8 cellular contexts compared by ENCODE assay signal in the genomic region with DNA sequence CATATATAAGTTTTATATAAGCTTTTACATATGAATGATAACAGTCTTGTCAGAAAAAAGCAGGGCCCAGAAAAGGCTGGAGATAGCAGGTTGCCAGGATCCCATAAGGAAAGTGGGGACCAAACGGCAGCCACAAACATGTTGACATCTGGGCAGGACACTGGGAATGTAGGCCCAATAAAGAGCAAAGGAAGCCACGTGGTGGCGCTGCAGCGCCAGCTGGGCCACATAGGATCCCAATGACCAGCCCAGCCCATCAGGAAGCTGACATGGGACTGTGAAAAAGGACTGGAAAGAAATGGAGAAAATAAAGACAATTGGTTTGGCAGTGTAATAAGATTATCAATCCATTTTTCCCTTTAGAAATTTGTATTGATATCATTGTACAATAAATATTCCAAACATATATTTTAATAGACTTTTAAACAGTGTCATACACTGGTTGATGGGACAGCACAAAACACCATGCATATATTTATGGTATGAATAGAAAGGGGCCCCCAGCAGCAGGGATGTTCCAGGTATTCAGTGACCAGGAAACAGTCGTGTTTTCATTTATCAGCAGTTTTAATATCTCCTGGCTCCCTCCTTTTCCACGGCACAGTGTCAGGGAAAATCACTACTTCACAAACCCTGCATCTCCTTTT.
A peak's percentile ranks its signal among the peaks of the same experiment; 100 is the strongest.
DNase-seq lines count a peak whose midpoint lies in the region; ATAC-seq and TF ChIP-seq lines count a peak whose summit lies in the region.

No MANE protein-coding gene starts in this region.

- no peaks in the 10 kb centered on the region for H3K36me3 ChIP-seq in breast epithelium
- no peaks in the 10 kb centered on the region for H3K36me3 ChIP-seq in kidney epithelial cell (ENCODE audit: control insufficient read depth, insufficient read depth, low read length)

- H3K4me3 ChIP-seq in breast epithelium (no peak overlapping the region), kidney epithelial cell (ENCODE audit: low read depth, low read length) (no peak overlapping the region)

- intact Hi-C loops in breast epithelium (cut with DNase I; ENCODE audit: low total_unique reads): no loop called here

- no peak overlapping the region for H3K27ac Mint-ChIP-seq in type B pancreatic cell

- H3K4me1 ChIP-seq in breast epithelium: no peaks in the 10 kb centered on the region

- peak in 2 of 3 donors; percentile 27 to 33 for TF ChIP-seq CTCF in breast epithelium (IDR thresholded peaks at IDR 0.05)
- TF ChIP-seq CTCF in kidney epithelial cell (IDR thresholded peaks at IDR 0.05; ENCODE audit: insufficient read depth, low read length, poor library complexity, severe bottlenecking): peak; percentile 92
- TF ChIP-seq CTCF in type B pancreatic cell (conservative IDR thresholded peaks at IDR 0.05): peak; percentile 87

- no peak overlapping the region for H3K4me3 Mint-ChIP-seq in activated T-cell treated with anti-CD3 and anti-CD28 coated beads, Interleukin-2, amount 50 U/mL, for 4 hours
- no peak overlapping the region for H3K4me3 Mint-ChIP-seq in type B pancreatic cell

- TF ChIP-seq POLR2A in breast epithelium (IDR thresholded peaks at IDR 0.05): no peak

- H3K27me3 Mint-ChIP-seq in activated T-cell treated with anti-CD3 and anti-CD28 coated beads, Interleukin-2, amount 50 U/mL, for 4 hours (ENCODE audit: low read depth): no peaks in the 10 kb centered on the region
- peaks cover 3% of the 10 kb centered on the region for H3K27me3 Mint-ChIP-seq in type B pancreatic cell

- no peaks in the 10 kb centered on the region for H3K4me1 Mint-ChIP-seq in activated T-cell treated with anti-CD3 and anti-CD28 coated beads, Interleukin-2, amount 50 U/mL, for 4 hours (ENCODE audit: low read depth)
- peaks cover 4% of the 10 kb centered on the region for H3K4me1 Mint-ChIP-seq in type B pancreatic cell (ENCODE audit: unreplicated experiment)

- H3K9me3 Mint-ChIP-seq in activated T-cell treated with anti-CD3 and anti-CD28 coated beads, Interleukin-2, amount 50 U/mL, for 4 hours: no peaks in the 10 kb centered on the region
- H3K9me3 Mint-ChIP-seq in type B pancreatic cell: no peaks in the 10 kb centered on the region

- H3K27me3 ChIP-seq in breast epithelium (no peaks in the 10 kb centered on the region), kidney epithelial cell (ENCODE audit: control insufficient read depth, insufficient read depth, low read length) (no peaks in the 10 kb centered on the region)

- peak; percentile 36 for DNase-seq in activated T-cell treated with anti-CD3 and anti-CD28 coated beads, Interleukin-2, amount 50 U/mL, for 48 hours
- no peak for DNase-seq in activated T-cell treated with anti-CD3 and anti-CD28 coated beads, Interleukin-2, amount 50 U/mL, for 4 hours
- DNase-seq in NCI-H526 treated with DMSO at 0.1 percent for 48 hours (lab: John Stamatoyannopoulos, UW) (peak; percentile 50), breast epithelium (ENCODE audit: low spot score in 2 of 2) (peak in 1 of 2 donors; percentile 26), kidney epithelial cell (ENCODE audit: low read depth) (no peak), type B pancreatic cell (ENCODE audit: extremely low spot score, unreplicated experiment) (peak; percentile 75)

- no peaks in the 10 kb centered on the region for H3K9me3 ChIP-seq in breast epithelium

- no peak overlapping the region for H3K27ac ChIP-seq in breast epithelium

- H3K36me3 Mint-ChIP-seq in activated T-cell treated with anti-CD3 and anti-CD28 coated beads, Interleukin-2, amount 50 U/mL, for 4 hours (ENCODE audit: insufficient read depth): no peaks in the 10 kb centered on the region
- no peaks in the 10 kb centered on the region for H3K36me3 Mint-ChIP-seq in type B pancreatic cell

- no peak for ATAC-seq in activated T-cell treated with anti-CD3 and anti-CD28 coated beads, Interleukin-2, amount 50 U/mL, for 4 hours
- ATAC-seq in HG03432 (IDR thresholded peaks at IDR 0.05; ENCODE audit: unreplicated experiment) (peak; percentile 68), HG03457 (IDR thresholded peaks at IDR 0.05; ENCODE audit: unreplicated experiment) (no peak)

Comparison
In these comparisons a context has a peak if more than half of its experiments do, and no peak if none do; other contexts are left out.
1. DNase-seq: peak in activated T-cell treated with anti-CD3 and anti-CD28 coated beads, Interleukin-2, amount 50 U/mL, for 48 hours (2 of 2), NCI-H526 treated with DMSO at 0.1 percent for 48 hours (single experiment) and type B pancreatic cell (single experiment); none in activated T-cell treated with anti-CD3 and anti-CD28 coated beads, Interleukin-2, amount 50 U/mL, for 4 hours (single experiment) and kidney epithelial cell (single experiment).
2. CTCF ChIP-seq: peak in every context shown above with its lines; median percentile 92 in kidney epithelial cell; 87 in type B pancreatic cell; 30 in breast epithelium.